ENCODE assay signal across 32 cellular contexts in the genomic region with DNA sequence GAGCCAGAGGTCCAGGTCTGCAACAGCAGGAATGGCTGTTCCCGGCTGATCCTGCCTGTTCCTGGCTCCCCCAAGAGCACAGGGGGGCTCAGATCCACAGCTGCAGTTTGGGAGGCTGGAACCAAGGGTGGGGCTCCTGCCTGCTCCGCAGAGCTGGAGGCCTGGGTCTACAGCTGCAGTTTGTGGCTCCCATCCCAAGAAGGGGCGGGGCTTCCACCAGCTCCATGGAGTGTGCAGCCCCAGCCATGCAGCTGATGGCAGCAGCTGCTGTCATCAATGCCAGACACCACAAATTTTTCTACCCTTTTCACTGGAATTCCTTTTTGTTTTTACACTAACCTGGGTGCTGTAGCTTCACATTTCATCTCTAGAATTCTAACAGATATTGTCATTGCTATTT.
"Had no signal": no experiment of that assay in that cellular context is flagged by ENCODE, and none has a peak within 500 bp of the region (broad histone marks: within the 10 kb centered on the region; RNA-seq: fewer than 3 reads in every experiment).

No MANE protein-coding gene starts in this region.

- H3K27ac Mint-ChIP-seq: activated CD4-positive, alpha-beta memory T cell treated with anti-CD3 and anti-CD28 coated beads for 36 hours; activated CD4-positive, alpha-beta T cell treated with anti-CD3 and anti-CD28 coated beads, Interleukin-2, amount 10 ng/mL, durations not matched to agents 7 days and 5 days; activated naive CD8-positive, alpha-beta T cell treated with anti-CD3 and anti-CD28 coated beads, Interleukin-2, amount 10 ng/mL, durations not matched to agents 7 days and 5 days; activated T-cell treated with anti-CD3 and anti-CD28 coated beads, Interleukin-2, amount 50 U/mL, for 72 hours; activated T-helper 2 cell treated with anti-CD3 and anti-CD28 coated beads, Interferon-gamma antibody, Interleukin-2, Interleukin-4, amounts not matched to agents 10 μg/mL and 5 μg/mL and 100 μg/mL, durations not matched to agents 14 hours and 24 hours and 36 hours; T-cell had no signal

- H3K27me3 ChIP-seq: ascending aorta, body of pancreas had no signal

- DNase-seq: activated CD4-positive, alpha-beta memory T cell treated with anti-CD3 and anti-CD28 coated beads for 36 hours; activated CD4-positive, alpha-beta T cell treated with anti-CD3 and anti-CD28 coated beads, Interleukin-2, amount 10 ng/mL, durations not matched to agents 7 days and 5 days; activated CD4-positive, CD25-positive, alpha-beta regulatory T cell; activated CD8-positive, alpha-beta memory T cell treated with anti-CD3 and anti-CD28 coated beads for 24 hours; activated naive CD4-positive, alpha-beta T cell treated with anti-CD3 and anti-CD28 coated beads, Interleukin-2, amount 50 U/mL, for 16 hours; activated naive CD8-positive, alpha-beta T cell treated with anti-CD3 and anti-CD28 coated beads, Interleukin-2, amount 10 ng/mL, durations not matched to agents 7 days and 5 days; activated T-cell treated with anti-CD3 and anti-CD28 coated beads for 4 hours; activated T-cell treated with anti-CD3 and anti-CD28 coated beads, Interleukin-2, amount 50 U/mL, for 72 hours; body of pancreas; central memory CD4-positive, alpha-beta T cell; Karpas-422; NCI-H1048; NCI-H146; NCI-H2029; NCI-H2107; NCI-H2171 treated with DMSO at 0.1 percent for 48 hours; NCI-H226; NCI-H526; NCI-H774; NK-92 treated with Interleukin-12 subunit alpha and Interleukin-12 subunit beta, amount 100 ng/mL, for 24 hours; OCI-M1; Right ventricle myocardium superior; T-cell; T-helper 2 cell; T1000 had no signal

- H3K4me1 Mint-ChIP-seq: activated CD4-positive, alpha-beta T cell treated with anti-CD3 and anti-CD28 coated beads, Interleukin-2, amount 10 ng/mL, durations not matched to agents 7 days and 5 days; activated naive CD8-positive, alpha-beta T cell treated with anti-CD3 and anti-CD28 coated beads, Interleukin-2, amount 10 ng/mL, durations not matched to agents 7 days and 5 days; T-cell had no signal

- H3K27me3 Mint-ChIP-seq: activated CD4-positive, alpha-beta memory T cell treated with anti-CD3 and anti-CD28 coated beads for 36 hours; activated CD4-positive, alpha-beta T cell treated with anti-CD3 and anti-CD28 coated beads, Interleukin-2, amount 10 ng/mL, durations not matched to agents 7 days and 5 days; activated naive CD8-positive, alpha-beta T cell treated with anti-CD3 and anti-CD28 coated beads, Interleukin-2, amount 10 ng/mL, durations not matched to agents 7 days and 5 days; T-cell had no signal

- ATAC-seq: activated T-cell treated with anti-CD3 and anti-CD28 coated beads, Interleukin-2, amount 50 U/mL, for 72 hours; body of pancreas; K562; Panc1; T-cell had no signal

- H3K9me3 ChIP-seq: ascending aorta, body of pancreas had no signal

- H3K4me3 Mint-ChIP-seq: activated CD4-positive, alpha-beta memory T cell treated with anti-CD3 and anti-CD28 coated beads for 36 hours; activated CD4-positive, alpha-beta T cell treated with anti-CD3 and anti-CD28 coated beads, Interleukin-2, amount 10 ng/mL, durations not matched to agents 7 days and 5 days; activated naive CD8-positive, alpha-beta T cell treated with anti-CD3 and anti-CD28 coated beads, Interleukin-2, amount 10 ng/mL, durations not matched to agents 7 days and 5 days; activated T-cell treated with anti-CD3 and anti-CD28 coated beads, Interleukin-2, amount 50 U/mL, for 72 hours; T-cell had no signal

- H3K36me3 ChIP-seq: ascending aorta had no signal

- H3K4me1 ChIP-seq: ascending aorta, body of pancreas had no signal

- H3K27ac ChIP-seq: ascending aorta, body of pancreas, RWPE1, SK-N-MC, VCaP had no signal

- H3K4me3 ChIP-seq: ascending aorta, body of pancreas, K562, SK-N-MC had no signal

- H3K36me3 Mint-ChIP-seq: activated CD4-positive, alpha-beta memory T cell treated with anti-CD3 and anti-CD28 coated beads for 36 hours; activated naive CD8-positive, alpha-beta T cell treated with anti-CD3 and anti-CD28 coated beads, Interleukin-2, amount 10 ng/mL, durations not matched to agents 7 days and 5 days; T-cell had no signal
